9 cellular contexts compared by ENCODE assay signal in the genomic region with DNA sequence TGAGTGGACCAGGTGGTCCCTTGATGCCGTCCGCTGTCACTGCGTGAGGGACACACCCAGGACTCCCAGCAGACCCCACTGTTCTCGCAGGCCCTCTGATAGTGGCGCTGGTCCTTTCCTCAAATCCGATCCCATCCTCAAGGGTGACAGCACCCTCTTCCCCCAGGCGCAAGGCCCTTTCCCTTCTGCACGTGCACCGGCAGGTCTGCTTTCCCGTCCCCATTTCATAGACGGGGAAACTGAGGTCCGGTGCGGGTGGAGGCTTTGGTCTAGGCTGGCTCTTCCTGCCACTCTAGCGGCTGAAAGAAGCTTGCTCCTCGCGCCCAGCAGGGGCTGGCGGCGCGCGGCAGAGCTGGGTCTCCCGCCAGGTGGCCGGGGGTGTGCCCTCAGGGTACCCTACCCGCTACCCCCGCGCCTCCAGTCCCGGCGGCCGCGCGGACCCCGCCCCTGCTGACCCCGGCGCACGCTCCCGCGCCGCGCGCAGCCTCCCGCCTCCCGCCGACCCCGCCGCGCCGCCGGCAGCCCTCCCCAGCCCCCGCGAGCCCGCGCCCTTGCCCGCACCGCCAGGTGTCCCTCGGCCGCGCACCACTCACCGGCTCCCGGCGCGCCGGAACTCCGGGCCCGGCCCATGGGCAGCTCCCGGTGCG. TPM values are rescaled to one million over a fixed set of nuclear protein-coding genes. Genes with fewer than 3 reads are reported as not detected.
A peak's percentile ranks its signal among the peaks of the same experiment; 100 is the strongest.
DNase-seq lines count a peak whose midpoint lies in the region; ATAC-seq and TF ChIP-seq lines count a peak whose summit lies in the region.
"Had no signal": no experiment of that assay in that cellular context is flagged by ENCODE, and none has a peak within 500 bp of the region (broad histone marks: within the 10 kb centered on the region; RNA-seq: fewer than 3 reads in every experiment).

No MANE protein-coding gene starts in this region.

- BruUV-seq in HCT116 (replicated peaks; lab: Mats Ljungman, UMichigan): no TSS peak

- POLR2A ChIA-PET in HCT116 (lab: Charles Lee): no interaction called here

- H3K27me3 ChIP-seq in HCT116 (ENCODE audit: insufficient read depth, low read length): no peaks in the 10 kb centered on the region

- peak; percentile 53 for DNase-seq in DMS53 (lab: John Stamatoyannopoulos, UW)
- no peak for DNase-seq in DMS53 treated with DMSO at 0.1 percent for 48 hours (lab: John Stamatoyannopoulos, UW; ENCODE audit: unreplicated experiment)
- DNase-seq in HCT116 (ENCODE audit: low read depth, low spot score): no peak
- no peak for DNase-seq in epithelial cell of proximal tubule (ENCODE audit: low read depth)
- DNase-seq in osteocyte (ENCODE audit: extremely low spot score, unreplicated experiment): peak; percentile 83
- DNase-seq in cerebellum (ENCODE audit: low spot score): no peak
- no peak for DNase-seq in activated CD4-positive, CD25-positive, alpha-beta regulatory T cell (lab: John Stamatoyannopoulos, UW)

- H3K36me3 Mint-ChIP-seq in osteocyte (ENCODE audit: unreplicated experiment): no peaks in the 10 kb centered on the region

- TF ChIP-seq CTCF in HCT116 (IDR thresholded peaks at IDR 0.05 in 2 of 3, conservative IDR thresholded peaks at IDR 0.05 in 1 of 3; ENCODE audit: borderline replicate concordance in 1 of 3, insufficient read depth in 1 of 3, low read depth in 2 of 3, low read length in 2 of 3): peak in 2 of 3 experiments; percentile 33 to 41; a peak in 4 of 6 replicates
- TF ChIP-seq CTCF in epithelial cell of proximal tubule (conservative IDR thresholded peaks at IDR 0.05; ENCODE audit: low read depth, low read length): peak; percentile 14
- no peak for TF ChIP-seq CTCF in osteocyte (IDR thresholded peaks at IDR 0.05)

- H3K9me3 Mint-ChIP-seq in osteocyte (ENCODE audit: unreplicated experiment): no peaks in the 10 kb centered on the region

- CTCF ChIA-PET in HCT116 (lab: Charles Lee): interaction anchor here (0.8 to 1.9 kb wide), 6 partner anchors 9 to 263 kb away, joined by 3 to 6 read pairs (median 4); no protein-coding TSS in a partner anchor

- H3K79me2 ChIP-seq in HCT116 (ENCODE audit: insufficient read depth, low read length): no peaks in the 10 kb centered on the region

- peaks cover 4% of the 10 kb centered on the region for H3K4me1 Mint-ChIP-seq in osteocyte (ENCODE audit: unreplicated experiment)

- no peak overlapping the region for H2AFZ ChIP-seq in HCT116 (ENCODE audit: low read depth, low read length, poor library complexity, severe bottlenecking)

- H3K4me1 ChIP-seq in HCT116 (ENCODE audit: control insufficient read depth in 1 of 2, insufficient read depth in 2 of 2, low read length in 2 of 2): peaks cover 5 to 14% of the 10 kb centered on the region in 2 experiments; a peak in 3 of 4 replicates

- RAD21 ChIA-PET in HCT116 (lab: Charles Lee; ENCODE audit: low non-redundant PET in 1 of 2, low total read pairs in 2 of 2, uncharacterized antibody in 2 of 2, unreplicated experiment in 2 of 2): no interaction called here

- no peak overlapping the region for H3K27ac Mint-ChIP-seq in osteocyte (ENCODE audit: unreplicated experiment)

- intact Hi-C loops in HCT116 (cut with micrococcal nuclease): loop anchor here (2.0 to 10.0 kb wide), 2 partner anchors 82 to 266 kb away; no protein-coding TSS in a partner anchor

- H3K27ac ChIP-seq in HCT116 (ENCODE audit: low read depth, low read length): peak overlapping the region; percentile 34; the same call in 1 of the 2 replicates

- ATAC-seq in HCT116 (peak; percentile 72), SK-N-SH treated with all-trans-retinoic acid at 6 μM for 48 hours (peak; percentile 17; the same call in 1 of the 3 replicates)

- no peaks in the 10 kb centered on the region for H3K9me3 ChIP-seq in HCT116 (ENCODE audit: control insufficient read depth in 1 of 2, insufficient read depth in 1 of 2, low read depth in 1 of 2, low read length in 2 of 2)

- no peak for TF ChIP-seq POLR2A in HCT116 (IDR thresholded peaks at IDR 0.05; ENCODE audit: borderline replicate concordance, extremely low read depth, insufficient read depth, insufficient read length)

- H3K9ac ChIP-seq in HCT116 (ENCODE audit: low read length): peak overlapping the region; percentile 45; the same call in 1 of the 2 replicates

- TF ChIP-seq RAD21 in HCT116 (IDR thresholded peaks at IDR 0.05; ENCODE audit: low read depth): no peak

- peaks cover 5% of the 10 kb centered on the region for H3K27me3 Mint-ChIP-seq in osteocyte (ENCODE audit: unreplicated experiment)

- H3K4me2 ChIP-seq in HCT116 (ENCODE audit: low read length): peak overlapping the region; percentile 89

- H3K4me3 ChIP-seq in HCT116 (replicated peaks in 1 of 2; ENCODE audit: low read depth in 1 of 2, low read length in 2 of 2): peak overlapping the region; percentile 47 to 60
- peak overlapping the region; percentile 45 for H3K4me3 ChIP-seq in epithelial cell of proximal tubule (ENCODE audit: low read depth, low read length)

- no peaks in the 10 kb centered on the region for H4K20me1 ChIP-seq in HCT116 (ENCODE audit: insufficient read depth)

- peak overlapping the region; percentile 63 for H3K4me3 Mint-ChIP-seq in osteocyte (ENCODE audit: unreplicated experiment)

- H3K36me3 ChIP-seq in HCT116 (ENCODE audit: control insufficient read depth in 1 of 2, insufficient read depth in 2 of 2, low read length in 2 of 2): no peaks in the 10 kb centered on the region

- no peaks in the 10 kb centered on the region for H3K9me2 ChIP-seq in HCT116 (ENCODE audit: insufficient read depth)

TF ChIP-seq in HCT116, 20 proteins besides CTCF, POLR2A, EP300 and RAD21:
- TF ChIP-seq JUND (IDR thresholded peaks at IDR 0.05): no peak
- no peak for TF ChIP-seq SRF (IDR thresholded peaks at IDR 0.05; ENCODE audit: low read depth)
- TF ChIP-seq, protein P1, sequence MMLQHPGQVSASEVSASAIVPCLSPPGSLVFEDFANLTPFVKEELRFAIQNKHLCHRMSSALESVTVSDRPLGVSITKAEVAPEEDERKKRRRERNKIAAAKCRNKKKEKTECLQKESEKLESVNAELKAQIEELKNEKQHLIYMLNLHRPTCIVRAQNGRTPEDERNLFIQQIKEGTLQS (IDR thresholded peaks at IDR 0.05): no peak
- TF ChIP-seq POLR2AphosphoS5 (IDR thresholded peaks at IDR 0.05; ENCODE audit: low read depth, low read length): no peak
- TF ChIP-seq ELF1 (IDR thresholded peaks at IDR 0.05; ENCODE audit: borderline replicate concordance, low read depth): no peak
- TF ChIP-seq FOSL1 (IDR thresholded peaks at IDR 0.05; ENCODE audit: low read depth): no peak
- no peak for TF ChIP-seq CEBPB (IDR thresholded peaks at IDR 0.05; ENCODE audit: low read depth)
- no peak for TF ChIP-seq SP1 (IDR thresholded peaks at IDR 0.05; ENCODE audit: low read depth)
- TF ChIP-seq CBX3 (IDR thresholded peaks at IDR 0.05; ENCODE audit: low read depth): no peak
- no peak for TF ChIP-seq EZH2 (IDR thresholded peaks at IDR 0.05)
- TF ChIP-seq SIN3A (IDR thresholded peaks at IDR 0.05; ENCODE audit: low read depth): no peak
- TF ChIP-seq EZH2phosphoT487 (IDR thresholded peaks at IDR 0.05; ENCODE audit: borderline replicate concordance): no peak
TF ChIP-seq in HCT116: peak in this region for 0.

TF ChIP-seq in SK-N-SH treated with all-trans-retinoic acid at 6 μM for 48 hours, 23 proteins besides CTCF, POLR2A, EP300 and RAD21:
- TF ChIP-seq ZC3H10 (CRISPR knock-in tag; IDR thresholded peaks at IDR 0.05) (no peak), ARNTL (CRISPR knock-in tag; IDR thresholded peaks at IDR 0.05; ENCODE audit: borderline replicate concordance, low read depth) (no peak)
- TF ChIP-seq, protein P2, sequence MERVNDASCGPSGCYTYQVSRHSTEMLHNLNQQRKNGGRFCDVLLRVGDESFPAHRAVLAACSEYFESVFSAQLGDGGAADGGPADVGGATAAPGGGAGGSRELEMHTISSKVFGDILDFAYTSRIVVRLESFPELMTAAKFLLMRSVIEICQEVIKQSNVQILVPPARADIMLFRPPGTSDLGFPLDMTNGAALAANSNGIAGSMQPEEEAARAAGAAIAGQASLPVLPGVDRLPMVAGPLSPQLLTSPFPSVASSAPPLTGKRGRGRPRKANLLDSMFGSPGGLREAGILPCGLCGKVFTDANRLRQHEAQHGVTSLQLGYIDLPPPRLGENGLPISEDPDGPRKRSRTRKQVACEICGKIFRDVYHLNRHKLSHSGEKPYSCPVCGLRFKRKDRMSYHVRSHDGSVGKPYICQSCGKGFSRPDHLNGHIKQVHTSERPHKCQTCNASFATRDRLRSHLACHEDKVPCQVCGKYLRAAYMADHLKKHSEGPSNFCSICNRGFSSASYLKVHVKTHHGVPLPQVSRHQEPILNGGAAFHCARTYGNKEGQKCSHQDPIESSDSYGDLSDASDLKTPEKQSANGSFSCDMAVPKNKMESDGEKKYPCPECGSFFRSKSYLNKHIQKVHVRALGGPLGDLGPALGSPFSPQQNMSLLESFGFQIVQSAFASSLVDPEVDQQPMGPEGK (CRISPR knock-in tag; IDR thresholded peaks at IDR 0.05; ENCODE audit: borderline replicate concordance): no peak

RNA-seq across cellular contexts. Expression of a gene that starts 0.5 kb away (rescaled TPM):
- total RNA-seq in HCT116 (2021; ENCODE audit: unreplicated experiment): 1.2 TPM
- 1.1 and 1.2 TPM in 2 replicates for polyA plus RNA-seq in HCT116 (2012)
- total RNA-seq in epithelial cell of proximal tubule: not detected in 2 replicates
- total RNA-seq in osteocyte: not detected in 2 replicates
- 10.9 TPM for total RNA-seq in cerebellum
- total RNA-seq: T-helper 1 cell treated with Interleukin-12 subunit alpha and Interleukin-12 subunit beta and Interleukin-4 antibody, amounts not matched to agents 30 ng/mL and 1 ng/mL, for 36 hours had no signal

Comparison
In these comparisons a context has a peak if more than half of its experiments do, and no peak if none do; other contexts are left out.
1. DNase-seq: peak in DMS53 (single experiment) and osteocyte (single experiment); none in DMS53 treated with DMSO at 0.1 percent for 48 hours (single experiment), HCT116 (single experiment), epithelial cell of proximal tubule (single experiment), cerebellum (single experiment) and activated CD4-positive, CD25-positive, alpha-beta regulatory T cell (0 of 4).